12 cellular contexts compared by ENCODE assay signal in the genomic region with DNA sequence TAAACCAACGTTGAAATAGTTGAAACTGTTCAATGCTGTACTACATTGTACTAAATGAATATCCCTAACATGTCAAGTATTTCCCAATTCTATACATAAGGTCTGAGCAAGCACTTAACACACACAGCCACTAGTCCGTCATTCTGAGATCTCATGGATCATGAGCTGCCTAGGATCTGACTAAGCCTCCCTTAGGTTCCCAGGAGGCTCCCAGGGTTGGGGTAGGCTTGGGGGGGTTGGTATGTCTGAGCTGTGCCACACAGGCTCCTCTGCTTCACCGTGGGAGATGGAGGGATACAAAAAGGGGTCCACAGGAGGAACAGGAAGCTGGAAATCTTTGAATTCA. TPM values are rescaled to one million over a fixed set of nuclear protein-coding genes. Genes with fewer than 3 reads are reported as not detected.
DNase-seq lines count a peak whose midpoint lies in the region; ATAC-seq and TF ChIP-seq lines count a peak whose summit lies in the region.
"Had no signal": no experiment of that assay in that cellular context is flagged by ENCODE, and none has a peak within 500 bp of the region (broad histone marks: within the 10 kb centered on the region; RNA-seq: fewer than 3 reads in every experiment).

No MANE protein-coding gene starts in this region.

- peaks cover 24% of the 10 kb centered on the region for H3K27me3 ChIP-seq in endodermal cell (ENCODE audit: control insufficient read depth, insufficient read depth, low read length, poor library complexity, severe bottlenecking)

- DNase-seq in activated CD4-positive, alpha-beta T cell treated with anti-CD3 and anti-CD28 coated beads for 36 hours, result peak; percentile 31
- DNase-seq in activated CD4-positive, alpha-beta T cell treated with anti-CD3 and anti-CD28 coated beads for 1 hour, result no peak
- DNase-seq in activated B cell treated with CpG ODN at 0.5 μM for 24 hours, result no peak
- no peak for DNase-seq in endodermal cell
- DNase-seq in retinal pigment epithelial cell (ENCODE audit: low read depth), result peak; percentile 55
- DNase-seq in NCI-H1436 (lab: John Stamatoyannopoulos, UW), result no peak
- DNase-seq in cardiac septum (ENCODE audit: low spot score), result no peak
- DNase-seq: DMS153, NCI-H146, nucleus accumbens, WERI-Rb-1 had no signal

- H3K9me3 Mint-ChIP-seq in activated CD4-positive, alpha-beta T cell treated with anti-CD3 and anti-CD28 coated beads for 36 hours (ENCODE audit: low read depth), result no peaks in the 10 kb centered on the region
- no peaks in the 10 kb centered on the region for H3K9me3 Mint-ChIP-seq in activated B cell treated with CpG ODN at 0.5 μM for 24 hours
- H3K9me3 Mint-ChIP-seq in endodermal cell, result no peaks in the 10 kb centered on the region

- CTCF ChIA-PET in activated CD4-positive, alpha-beta T cell treated with anti-CD3 and anti-CD28 coated beads for 36 hours (lab: Charles Lee), result interaction anchor here (0.7 to 10.4 kb wide), 4 partner anchors 14 to 129 kb away, joined by 4 to 339 read pairs (median 78); no protein-coding TSS in a partner anchor
- CTCF ChIA-PET in activated B cell treated with CpG ODN at 0.5 μM for 24 hours (lab: Charles Lee), result interaction anchor here (6.3 kb wide), 1 partner anchor 131 kb away, joined by 138 read pairs; no protein-coding TSS in a partner anchor

- H3K4me3 Mint-ChIP-seq in activated CD4-positive, alpha-beta T cell treated with anti-CD3 and anti-CD28 coated beads for 36 hours, result peak overlapping the region; percentile 93
- H3K4me3 Mint-ChIP-seq in activated B cell treated with CpG ODN at 0.5 μM for 24 hours (peak overlapping the region; percentile 9), endodermal cell (no peak overlapping the region)

- H3K27ac Mint-ChIP-seq in activated CD4-positive, alpha-beta T cell treated with anti-CD3 and anti-CD28 coated beads for 36 hours, result peak overlapping the region; percentile 98
- H3K27ac Mint-ChIP-seq in activated B cell treated with CpG ODN at 0.5 μM for 24 hours, result peak overlapping the region; percentile 25
- H3K27ac Mint-ChIP-seq in endodermal cell, result no peak overlapping the region

- peaks cover 7% of the 10 kb centered on the region for H3K36me3 ChIP-seq in endodermal cell (ENCODE audit: control insufficient read depth, insufficient read depth, low read length)
- H3K36me3 ChIP-seq: WERI-Rb-1 had no signal

- TF ChIP-seq CTCF in activated B cell treated with CpG ODN at 0.5 μM for 24 hours (IDR thresholded peaks at IDR 0.05) (no peak), endodermal cell (conservative IDR thresholded peaks at IDR 0.05) (peak; percentile 18), retinal pigment epithelial cell (conservative IDR thresholded peaks at IDR 0.05; ENCODE audit: low read depth, low read length) (no peak)

- H3K27ac ChIP-seq in endodermal cell (ENCODE audit: low read depth, low read length), result no peak overlapping the region
- H3K27ac ChIP-seq: WERI-Rb-1 had no signal

- H3K27me3 Mint-ChIP-seq in activated CD4-positive, alpha-beta T cell treated with anti-CD3 and anti-CD28 coated beads for 36 hours, result no peaks in the 10 kb centered on the region
- H3K27me3 Mint-ChIP-seq in activated B cell treated with CpG ODN at 0.5 μM for 24 hours (no peaks in the 10 kb centered on the region), endodermal cell (ENCODE audit: insufficient read depth) (peaks cover 16% of the 10 kb centered on the region)

- intact Hi-C loops in activated CD4-positive, alpha-beta T cell treated with anti-CD3 and anti-CD28 coated beads for 36 hours (cut with DNase I, micrococcal nuclease), result loop anchor here (5.0 to 10.0 kb wide), 2 partner anchors 36 to 1226 kb away; partner anchors contain the start of gene FSIP1 (in 1 of the 2)
- intact Hi-C loops in activated B cell treated with CpG ODN at 0.5 μM for 24 hours (cut with micrococcal nuclease) (no loop called here), cardiac septum (cut with DNase I) (no loop called here)

- peaks cover 91% of the 10 kb centered on the region for H3K36me3 Mint-ChIP-seq in activated CD4-positive, alpha-beta T cell treated with anti-CD3 and anti-CD28 coated beads for 36 hours (ENCODE audit: low read depth)
- peaks cover 64% of the 10 kb centered on the region for H3K36me3 Mint-ChIP-seq in activated B cell treated with CpG ODN at 0.5 μM for 24 hours (ENCODE audit: low read depth)
- H3K36me3 Mint-ChIP-seq in endodermal cell (ENCODE audit: low read depth), result peaks cover 5% of the 10 kb centered on the region

- peaks cover 87% of the 10 kb centered on the region for H3K4me1 Mint-ChIP-seq in activated CD4-positive, alpha-beta T cell treated with anti-CD3 and anti-CD28 coated beads for 36 hours
- H3K4me1 Mint-ChIP-seq in activated B cell treated with CpG ODN at 0.5 μM for 24 hours (peaks cover 94% of the 10 kb centered on the region), endodermal cell (peaks cover 69% of the 10 kb centered on the region)

- H3K4me3 ChIP-seq in endodermal cell (ENCODE audit: low read length) (no peak overlapping the region), retinal pigment epithelial cell (ENCODE audit: low read length) (no peak overlapping the region)

- H3K9me3 ChIP-seq in endodermal cell (ENCODE audit: control insufficient read depth, low read length), result no peaks in the 10 kb centered on the region

- no peak overlapping the region for H3K9ac ChIP-seq in endodermal cell (ENCODE audit: extremely low read depth, low read length, poor library complexity, severe bottlenecking)

- no peak for ATAC-seq in activated CD4-positive, alpha-beta T cell treated with anti-CD3 and anti-CD28 coated beads for 36 hours
- ATAC-seq in activated B cell treated with CpG ODN at 0.5 μM for 24 hours (ENCODE audit: low read depth), result no peak
- ATAC-seq in HG02571 (IDR thresholded peaks at IDR 0.05; ENCODE audit: unreplicated experiment), result no peak

- POLR2A ChIA-PET in activated CD4-positive, alpha-beta T cell treated with anti-CD3 and anti-CD28 coated beads for 36 hours (lab: Charles Lee), result interaction anchor here (0.6 to 8.8 kb wide), 4 partner anchors 53 to 125 kb away, joined by 3 to 194 read pairs (median 5); no protein-coding TSS in a partner anchor
- POLR2A ChIA-PET in activated B cell treated with CpG ODN at 0.5 μM for 24 hours (lab: Charles Lee), result interaction anchor here (1.1 kb wide), 1 partner anchor 114 kb away, joined by 3 read pairs; no protein-coding TSS in a partner anchor

- 97 to 100% methylated on average over 1 to 3 of the region's 3 CpGs for WGBS in endodermal cell (ENCODE audit: insufficient coverage in 1 of 2, insufficient read length in 1 of 2), 2 experiments

- H3K4me1 ChIP-seq in endodermal cell (ENCODE audit: control insufficient read depth, insufficient read depth, low read length), result peaks cover 22% of the 10 kb centered on the region

RNA-seq across cellular contexts. Expression of gene RASGRP1, which starts 5.9 kb away (rescaled TPM):
- total RNA-seq in activated CD4-positive, alpha-beta T cell treated with anti-CD3 and anti-CD28 coated beads for 36 hours, result 100 to 1,000 TPM; 102 to 120 TPM
- 37.7 and 39.2 TPM in 2 replicates for total RNA-seq in activated B cell treated with CpG ODN at 0.5 μM for 24 hours
- total RNA-seq in endodermal cell, result 1 to 10 TPM; 7.0 to 8.8 TPM
- polyA plus RNA-seq in endodermal cell (2013, experiment 1 of 2), result 5.4 TPM
- polyA plus RNA-seq in endodermal cell (2013, experiment 2 of 2), result 5.1 TPM
- 2.2 TPM for total RNA-seq in cardiac septum

Comparison
In these comparisons a context has a peak if more than half of its experiments do, and no peak if none do; other contexts are left out.
1. DNase-seq: peak in activated CD4-positive, alpha-beta T cell treated with anti-CD3 and anti-CD28 coated beads for 36 hours (single experiment) and retinal pigment epithelial cell (single experiment); none in activated CD4-positive, alpha-beta T cell treated with anti-CD3 and anti-CD28 coated beads for 1 hour (single experiment), activated B cell treated with CpG ODN at 0.5 μM for 24 hours (single experiment), endodermal cell (single experiment), NCI-H1436 (single experiment) and cardiac septum (single experiment).
2. intact Hi-C loops: an anchor here in activated CD4-positive, alpha-beta T cell treated with anti-CD3 and anti-CD28 coated beads for 36 hours (5.0 to 10.0 kb wide); none called in activated B cell treated with CpG ODN at 0.5 μM for 24 hours and cardiac septum.